In genomic region chr6:142648526-142648925, GRCh38 we compare ENCODE assay signal across 19 cellular contexts.
A peak's percentile ranks its signal among the peaks of the same experiment; 100 is the strongest.
DNase-seq lines count a peak whose midpoint lies in the region; ATAC-seq and TF ChIP-seq lines count a peak whose summit lies in the region.
"Had no signal": no experiment of that assay in that cellular context is flagged by ENCODE, and none has a peak within 500 bp of the region (broad histone marks: within the 10 kb centered on the region; RNA-seq: fewer than 3 reads in every experiment).

No MANE protein-coding gene starts in this region.

- H3K4me2 ChIP-seq in GM23338 = peak overlapping the region; percentile 37; the same call in 1 of the 2 replicates
- H3K4me2 ChIP-seq in hepatocyte = peak overlapping the region; percentile 65
- H3K4me2 ChIP-seq: BLaER1 treated with 17β-estradiol and CSF1 and Interleukin-3, amounts not matched to agents 10 nM and 100 nM had no signal

- 48% methylated on average over 1 of the region's 1 CpG for WGBS in hepatocyte (ENCODE audit: low lambda C conversion rate, missing lambda C conversion rate)
- WGBS in liver = 25% methylated on average over 1 of the region's 1 CpG

- H3K27me3 ChIP-seq in GM23338 (ENCODE audit: insufficient read depth) (no peaks in the 10 kb centered on the region), hepatocyte (no peaks in the 10 kb centered on the region), liver (ENCODE audit: control insufficient read depth in 4 of 4, insufficient read depth in 4 of 4, low read length in 3 of 4) (no peaks in the 10 kb centered on the region)
- H3K27me3 ChIP-seq: BLaER1 treated with 17β-estradiol and CSF1 and Interleukin-3, amounts not matched to agents 10 nM and 100 nM had no signal

- no peaks in the 10 kb centered on the region for H4K20me1 ChIP-seq in GM23338 (replicated peaks; ENCODE audit: insufficient read depth)
- no peaks in the 10 kb centered on the region for H4K20me1 ChIP-seq in hepatocyte (ENCODE audit: insufficient read depth, poor library complexity, severe bottlenecking)
- H4K20me1 ChIP-seq: BLaER1 treated with 17β-estradiol and CSF1 and Interleukin-3, amounts not matched to agents 10 nM and 100 nM had no signal

- no peak for TF ChIP-seq CTCF in GM23338 (conservative IDR thresholded peaks at IDR 0.05; ENCODE audit: low read depth in 2 of 2)
- TF ChIP-seq CTCF in VCaP (conservative IDR thresholded peaks at IDR 0.05) = no peak
- no peak for TF ChIP-seq CTCF in hepatocyte (IDR thresholded peaks at IDR 0.05; ENCODE audit: poor library complexity)
- no peak for TF ChIP-seq CTCF in liver (IDR thresholded peaks at IDR 0.05; ENCODE audit: low read depth, low read length, missing input control)

- no peak overlapping the region for H3K4me3 ChIP-seq in GM23338
- no peak overlapping the region for H3K4me3 ChIP-seq in hepatocyte
- no peak overlapping the region for H3K4me3 ChIP-seq in liver (ENCODE audit: low read depth in 1 of 3, low read length in 3 of 3)
- H3K4me3 ChIP-seq: BLaER1 treated with 17β-estradiol and CSF1 and Interleukin-3, amounts not matched to agents 10 nM and 100 nM; GM12878; GM23248 had no signal

- DNase-seq in GM23338 (ENCODE audit: low spot score) (no peak), hepatocyte (ENCODE audit: low spot score) (no peak), LoVo (ENCODE audit: low spot score) (no peak), germinal center (ENCODE audit: low spot score) (no peak), SW480 (ENCODE audit: low spot score) (no peak), GM19240 (ENCODE audit: insufficient read length, low spot score) (no peak)
- DNase-seq: Calu3; CD8-positive, alpha-beta T cell; DMS79 treated with DMSO at 0.1 percent for 48 hours; GM23248; H7; HFFc6 had no signal

- H3K4me1 Mint-ChIP-seq in GM23338 = peaks cover 61% of the 10 kb centered on the region
- H3K4me1 Mint-ChIP-seq: B cell had no signal

- peaks cover 61% of the 10 kb centered on the region for H3K4me1 ChIP-seq in GM23338 (ENCODE audit: insufficient read depth)
- H3K4me1 ChIP-seq in hepatocyte (ENCODE audit: insufficient read depth) = peaks cover 5% of the 10 kb centered on the region
- peaks cover 0 to 7% (median 0%) of the 10 kb centered on the region in 4 donors for H3K4me1 ChIP-seq in liver (ENCODE audit: control insufficient read depth in 4 of 4, insufficient read depth in 4 of 4, low read length in 3 of 4)

- H3K27me3 Mint-ChIP-seq in GM23338 (ENCODE audit: insufficient read depth, low read depth, poor library complexity) = peaks cover 7% of the 10 kb centered on the region

- peak overlapping the region; percentile 94 for H3K27ac ChIP-seq in GM23338 (ENCODE audit: low read depth)
- H3K27ac ChIP-seq in VCaP = peak overlapping the region; percentile 79
- H3K27ac ChIP-seq in hepatocyte = no peak overlapping the region
- H3K27ac ChIP-seq in liver (ENCODE audit: low read depth in 1 of 2, low read length in 2 of 2) = no peak overlapping the region
- H3K27ac ChIP-seq: BLaER1 treated with 17β-estradiol and CSF1 and Interleukin-3, amounts not matched to agents 10 nM and 100 nM; GM23248; HL-60 had no signal

- TF ChIP-seq RAD21 in liver (IDR thresholded peaks at IDR 0.05) = no peak

- H3K9me3 Mint-ChIP-seq in GM23338 = no peaks in the 10 kb centered on the region
- H3K9me3 Mint-ChIP-seq: CD8-positive, alpha-beta T cell; HFFc6 had no signal

- no peak overlapping the region for H3K9ac ChIP-seq in liver (ENCODE audit: low read depth in 1 of 2, low read length in 2 of 2)
- H3K9ac ChIP-seq: BLaER1 treated with 17β-estradiol and CSF1 and Interleukin-3, amounts not matched to agents 10 nM and 100 nM; GM23248 had no signal

- peaks cover 18% of the 10 kb centered on the region; the same call in 1 of the 2 replicates for H3F3A ChIP-seq in GM23338 (replicated peaks; ENCODE audit: low read depth)

- H3K36me3 ChIP-seq in GM23338 (ENCODE audit: insufficient read depth) = no peaks in the 10 kb centered on the region
- no peaks in the 10 kb centered on the region for H3K36me3 ChIP-seq in hepatocyte (replicated peaks; ENCODE audit: insufficient read depth, low read depth)
- no peaks in the 10 kb centered on the region for H3K36me3 ChIP-seq in liver (ENCODE audit: control insufficient read depth in 4 of 4, insufficient read depth in 3 of 4, low read depth in 1 of 4, low read length in 3 of 4)
- H3K36me3 ChIP-seq: BLaER1 treated with 17β-estradiol and CSF1 and Interleukin-3, amounts not matched to agents 10 nM and 100 nM had no signal

- peak overlapping the region; percentile 96 for H3K27ac Mint-ChIP-seq in GM23338
- H3K27ac Mint-ChIP-seq: B cell; CD8-positive, alpha-beta T cell; HFFc6 had no signal

- H3K4me3 Mint-ChIP-seq in GM23338 = no peak overlapping the region
- H3K4me3 Mint-ChIP-seq: B cell; CD8-positive, alpha-beta T cell; HFFc6 had no signal

- no peak for ATAC-seq in GM23338
- ATAC-seq: CD8-positive, alpha-beta T cell; HCT116 had no signal

- no peaks in the 10 kb centered on the region for H3K9me3 ChIP-seq in hepatocyte (ENCODE audit: low read depth)
- no peaks in the 10 kb centered on the region for H3K9me3 ChIP-seq in liver (ENCODE audit: control insufficient read depth in 4 of 4, low read length in 3 of 4)
- H3K9me3 ChIP-seq: BLaER1 treated with 17β-estradiol and CSF1 and Interleukin-3, amounts not matched to agents 10 nM and 100 nM had no signal

- H3K36me3 Mint-ChIP-seq in GM23338 (ENCODE audit: low read depth) = no peaks in the 10 kb centered on the region
- H3K36me3 Mint-ChIP-seq: CD8-positive, alpha-beta T cell had no signal

- H3K79me2 ChIP-seq in GM23338 (replicated peaks; ENCODE audit: insufficient read depth) = no peaks in the 10 kb centered on the region
- H3K79me2 ChIP-seq in hepatocyte = no peaks in the 10 kb centered on the region

- H2AFZ ChIP-seq in GM23338 (no peak overlapping the region), hepatocyte (no peak overlapping the region)
- H2AFZ ChIP-seq: GM23248 had no signal

- H3K9me2 ChIP-seq in GM23338 (ENCODE audit: insufficient read depth) (peaks cover 13% of the 10 kb centered on the region), hepatocyte (replicated peaks; ENCODE audit: insufficient read depth) (no peaks in the 10 kb centered on the region)

TF ChIP-seq in GM23338, 12 proteins besides CTCF, POLR2A, EP300 and RAD21:
- no peak for TF ChIP-seq ZNF331 (CRISPR knock-in tag; IDR thresholded peaks at IDR 0.05; ENCODE audit: low read depth)

TF ChIP-seq in liver, 16 proteins besides CTCF, POLR2A, EP300 and RAD21:
- TF ChIP-seq HNF4A (conservative IDR thresholded peaks at IDR 0.05) = peak in 1 of 2 donors; percentile 28
- peak; percentile 8 for TF ChIP-seq SP1 (IDR thresholded peaks at IDR 0.05)
- no peak for TF ChIP-seq TAF1 (conservative IDR thresholded peaks at IDR 0.05)

Comparison
In these comparisons a context has a peak if more than half of its experiments do, and no peak if none do; other contexts are left out.
1. H3K27ac ChIP-seq: peak in GM23338 (single experiment) and VCaP (single experiment); none in hepatocyte (single experiment) and liver (0 of 2).